30 cellular contexts compared by ENCODE assay signal in the genomic region with DNA sequence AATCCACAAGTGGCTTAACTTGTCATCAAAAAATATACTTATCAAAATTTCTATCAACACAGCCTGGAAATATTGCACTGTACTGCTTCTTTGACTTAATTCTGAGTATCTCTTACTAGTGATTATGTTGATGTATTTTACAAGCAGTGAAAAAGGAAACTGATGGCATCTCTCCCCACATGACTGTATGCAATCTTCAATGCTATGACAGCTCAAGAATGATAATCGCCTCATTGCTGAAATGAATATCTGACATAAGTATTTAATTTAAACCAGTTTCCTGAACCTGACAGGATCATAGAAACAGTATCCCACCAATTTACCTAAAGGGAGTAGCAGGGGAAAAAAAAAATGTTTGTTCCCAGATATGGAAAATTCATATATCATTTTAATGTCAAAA.
"Had no signal": no experiment of that assay in that cellular context is flagged by ENCODE, and none has a peak within 500 bp of the region (broad histone marks: within the 10 kb centered on the region; RNA-seq: fewer than 3 reads in every experiment).

No MANE protein-coding gene starts in this region.

- H3K4me3 Mint-ChIP-seq: immature natural killer cell; natural killer cell; nephron progenitor cell; stimulated activated naive B cell treated with anti-CD40 and anti-IgM and Interleukin-4, amounts not matched to agents 10 μg/mL and 1 μg/mL and 100 μg/mL, for 72 hours had no signal

- H3K4me1 ChIP-seq: left lung, lower lobe of right lung, pancreas, prostate gland, testis, thyroid gland, transverse colon, upper lobe of left lung, vagina had no signal

- H3K36me3 ChIP-seq: lower lobe of right lung, pancreas, prostate gland, thyroid gland, transverse colon, vagina had no signal

- H3K27ac ChIP-seq: left lung, lower lobe of right lung, pancreas, prostate gland, skin epidermis, stomach, testis, thyroid gland, transverse colon, upper lobe of left lung, vagina had no signal

- ATAC-seq: left colon; left lung; lower lobe of right lung; natural killer cell; pancreas; right cardiac atrium; sciatic nerve; stimulated activated naive B cell treated with anti-CD40 and anti-IgM and Interleukin-4, amounts not matched to agents 10 μg/mL and 1 μg/mL and 100 μg/mL, for 72 hours; stimulated activated naive CD8-positive, alpha-beta T cell treated with anti-CD3 and anti-CD28 coated beads, Interleukin-15, Interleukin-2, amounts not matched to agents 100 U/mL and 50 U/mL, for 24 hours had no signal

- H3K27me3 Mint-ChIP-seq: stimulated activated naive B cell treated with anti-CD40 and anti-IgM and Interleukin-4, amounts not matched to agents 10 μg/mL and 1 μg/mL and 100 μg/mL, for 72 hours had no signal

- H3K4me1 Mint-ChIP-seq: nephron progenitor cell had no signal

- H3K4me3 ChIP-seq: left lung, lower lobe of right lung, pancreas, prostate gland, skin epidermis, stomach, testis, thyroid gland, transverse colon, upper lobe of left lung, vagina had no signal

- H3K36me3 Mint-ChIP-seq: natural killer cell had no signal

- H3K27me3 ChIP-seq: left lung, pancreas, stomach, testis, thyroid gland, transverse colon, upper lobe of left lung, vagina had no signal

- DNase-seq: hypothalamus; immature natural killer cell; kidney; left colon; left lung; lower lobe of right lung; mammary epithelial cell; mesenchymal stem cell; natural killer cell; nephron progenitor cell; nucleus accumbens; pancreas; posterior cingulate gyrus; retina; right cardiac atrium; stimulated activated CD4-positive, alpha-beta T cell treated with anti-CD3 and anti-CD28 coated beads, Interleukin-12 subunit alpha, Interleukin-12 subunit beta, amount 100 ng/mL, for 4 hours; stimulated activated CD4-positive, alpha-beta T cell treated with anti-CD3 and anti-CD28 coated beads, Interleukin-15, amount 100 ng/mL, for 24 hours; stimulated activated CD4-positive, alpha-beta T cell treated with anti-CD3 and anti-CD28 coated beads, Interleukin-2, amount 100 ng/mL, for 24 hours; stimulated activated CD4-positive, alpha-beta T cell treated with anti-CD3 and anti-CD28 coated beads, Interleukin-4, amount 100 ng/mL, for 1 hour; stimulated activated naive B cell treated with anti-CD40 and anti-IgM and Interleukin-4, amounts not matched to agents 10 μg/mL and 1 μg/mL and 100 μg/mL, for 72 hours; stimulated activated naive CD8-positive, alpha-beta T cell treated with anti-CD3 and anti-CD28 coated beads, Interleukin-15, Interleukin-2, amounts not matched to agents 100 U/mL and 50 U/mL, for 24 hours; stomach; testis; thyroid gland; transverse colon; upper lobe of left lung had no signal

- H3K9me3 ChIP-seq: left lung, lower lobe of right lung, pancreas, prostate gland, stomach, testis, thyroid gland, transverse colon, vagina had no signal

- H3K27ac Mint-ChIP-seq: immature natural killer cell; nephron progenitor cell; stimulated activated naive B cell treated with anti-CD40 and anti-IgM and Interleukin-4, amounts not matched to agents 10 μg/mL and 1 μg/mL and 100 μg/mL, for 72 hours had no signal

- H3K9me3 Mint-ChIP-seq: immature natural killer cell; natural killer cell; stimulated activated naive B cell treated with anti-CD40 and anti-IgM and Interleukin-4, amounts not matched to agents 10 μg/mL and 1 μg/mL and 100 μg/mL, for 72 hours had no signal
